In genomic region chr1:235421751-235422150, GRCh38 we compare ENCODE assay signal across 18 cellular contexts.
"Had no signal": no experiment of that assay in that cellular context is flagged by ENCODE, and none has a peak within 500 bp of the region (broad histone marks: within the 10 kb centered on the region; RNA-seq: fewer than 3 reads in every experiment).

No MANE protein-coding gene starts in this region.

- H3K27me3 Mint-ChIP-seq: activated CD8-positive, alpha-beta memory T cell treated with anti-CD3 and anti-CD28 coated beads, Interleukin-2, amount 10 ng/mL, durations not matched to agents 7 days and 5 days; activated naive CD8-positive, alpha-beta T cell treated with anti-CD3 and anti-CD28 coated beads for 36 hours; natural killer cell treated with Interleukin-12 subunit alpha and Interleukin-12 subunit beta and Interleukin-15 and Interleukin-18, amount 100 ng/mL, for 72 hours; progenitor cell of endocrine pancreas had no signal

- H3K27ac ChIP-seq: breast epithelium, esophagus squamous epithelium, thyroid gland, uterus had no signal

- H3K4me3 Mint-ChIP-seq: activated CD8-positive, alpha-beta memory T cell treated with anti-CD3 and anti-CD28 coated beads, Interleukin-2, amount 10 ng/mL, durations not matched to agents 7 days and 5 days; activated naive CD8-positive, alpha-beta T cell treated with anti-CD3 and anti-CD28 coated beads for 36 hours; activated T-cell treated with anti-CD3 and anti-CD28 coated beads, Interleukin-2, amount 50 U/mL, for 4 hours; natural killer cell treated with Interleukin-12 subunit alpha and Interleukin-12 subunit beta and Interleukin-15 and Interleukin-18, amount 100 ng/mL, for 72 hours; stimulated activated effector memory CD8-positive, alpha-beta T cell treated with anti-CD3 and anti-CD28 coated beads, Interleukin-12 subunit alpha, Interleukin-12 subunit beta, amount 100 ng/mL, for 72 hours had no signal

- H3K27ac Mint-ChIP-seq: activated CD8-positive, alpha-beta memory T cell treated with anti-CD3 and anti-CD28 coated beads, Interleukin-2, amount 10 ng/mL, durations not matched to agents 7 days and 5 days; activated naive CD8-positive, alpha-beta T cell treated with anti-CD3 and anti-CD28 coated beads for 36 hours; progenitor cell of endocrine pancreas; stimulated activated effector memory CD8-positive, alpha-beta T cell treated with anti-CD3 and anti-CD28 coated beads, Interleukin-12 subunit alpha, Interleukin-12 subunit beta, amount 100 ng/mL, for 72 hours had no signal

- ATAC-seq: activated CD8-positive, alpha-beta memory T cell treated with anti-CD3 and anti-CD28 coated beads, Interleukin-2, amount 10 ng/mL, durations not matched to agents 7 days and 5 days; activated T-cell treated with anti-CD3 and anti-CD28 coated beads, Interleukin-2, amount 50 U/mL, for 4 hours; left colon; natural killer cell treated with Interleukin-12 subunit alpha and Interleukin-12 subunit beta and Interleukin-15 and Interleukin-18, amount 100 ng/mL, for 72 hours; right cardiac atrium; stimulated activated effector memory CD8-positive, alpha-beta T cell treated with anti-CD3 and anti-CD28 coated beads, Interleukin-12 subunit alpha, Interleukin-12 subunit beta, amount 100 ng/mL, for 72 hours had no signal

- H3K4me3 ChIP-seq: breast epithelium, esophagus squamous epithelium, thyroid gland, uterus had no signal

- H3K36me3 Mint-ChIP-seq: natural killer cell treated with Interleukin-12 subunit alpha and Interleukin-12 subunit beta and Interleukin-15 and Interleukin-18, amount 100 ng/mL, for 72 hours had no signal

- H3K36me3 ChIP-seq: breast epithelium, thyroid gland, uterus had no signal

- DNase-seq: activated CD8-positive, alpha-beta memory T cell treated with anti-CD3 and anti-CD28 coated beads, Interleukin-2, amount 10 ng/mL, durations not matched to agents 7 days and 5 days; activated effector memory CD4-positive, alpha-beta T cell treated with anti-CD3 and anti-CD28 coated beads, Interleukin-2, amount 50 U/mL, for 16 hours; activated naive CD8-positive, alpha-beta T cell treated with anti-CD3 and anti-CD28 coated beads for 36 hours; activated T-cell treated with anti-CD3 and anti-CD28 coated beads, Interleukin-2, amount 50 U/mL, for 4 hours; anterior cingulate cortex; esophagus squamous epithelium; foreskin fibroblast; left colon; mammary epithelial cell; nucleus accumbens; right cardiac atrium; small intestine; thyroid gland; uterus had no signal

- H3K4me1 ChIP-seq: uterus had no signal

- H3K9me3 ChIP-seq: breast epithelium, esophagus squamous epithelium, thyroid gland, uterus had no signal
